26 cellular contexts compared by ENCODE assay signal in the genomic region with DNA sequence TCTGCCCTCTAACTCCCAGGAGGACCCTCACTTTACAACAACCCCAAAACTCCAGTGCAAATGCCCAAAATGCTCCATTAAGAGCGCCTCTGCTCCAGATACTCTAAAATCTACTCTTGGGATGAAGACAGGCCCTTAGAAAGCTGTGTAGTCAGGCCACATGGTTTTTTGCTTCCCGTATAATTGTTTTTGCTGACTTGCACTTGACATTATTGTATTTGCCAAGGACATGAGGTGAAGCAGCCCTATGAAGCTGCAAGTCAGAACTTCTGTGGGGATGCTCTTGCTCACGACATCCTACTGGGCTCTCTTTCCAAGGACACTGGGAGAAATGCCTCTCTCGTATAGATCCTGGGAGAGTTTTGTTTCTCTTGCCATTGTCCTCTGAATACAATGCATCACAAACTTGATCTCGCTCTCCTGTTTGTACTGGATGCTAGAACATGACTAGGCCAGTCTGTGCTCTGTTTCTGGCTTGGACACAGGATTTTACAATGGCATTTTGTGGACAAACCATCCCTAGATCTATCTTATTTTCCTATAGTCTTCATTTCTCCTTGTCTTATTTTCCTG.
"Had no signal": no experiment of that assay in that cellular context is flagged by ENCODE, and none has a peak within 500 bp of the region (broad histone marks: within the 10 kb centered on the region; RNA-seq: fewer than 3 reads in every experiment).

No MANE protein-coding gene starts in this region.

- H3K36me3 ChIP-seq: left lung, ovary, prostate gland, sigmoid colon, spleen, thyroid gland, transverse colon, upper lobe of left lung, vagina had no signal

- H3K27ac ChIP-seq: left lung, ovary, prostate gland, sigmoid colon, spleen, testis, thyroid gland, transverse colon, upper lobe of left lung, vagina had no signal

- H3K4me3 ChIP-seq: left lung, lung, mucosa of descending colon, ovary, prostate gland, sigmoid colon, spleen, testis, thyroid gland, transverse colon, upper lobe of left lung, vagina had no signal

- ATAC-seq: left colon; left lung; mucosa of descending colon; naive thymus-derived CD4-positive, alpha-beta T cell; natural killer cell treated with Interleukin-12 subunit alpha and Interleukin-12 subunit beta and Interleukin-15 and Interleukin-18, amount 100 ng/mL, for 72 hours; right cardiac atrium; stimulated activated effector memory CD8-positive, alpha-beta T cell treated with anti-CD3 and anti-CD28 coated beads, Interleukin-12 subunit alpha, Interleukin-12 subunit beta, amount 100 ng/mL, for 72 hours had no signal

- DNase-seq: immature natural killer cell; kidney; left colon; left lung; midbrain; mucosa of descending colon; naive thymus-derived CD4-positive, alpha-beta T cell; ovary; posterior cingulate gyrus; retina; right cardiac atrium; sigmoid colon; small intestine; spleen; stimulated activated CD4-positive, alpha-beta T cell treated with anti-CD3 and anti-CD28 coated beads, Interleukin-4, amount 100 ng/mL, for 24 hours; stimulated activated naive CD4-positive, alpha-beta T cell; testis; thyroid gland; transverse colon; upper lobe of left lung had no signal

- H3K4me1 ChIP-seq: prostate gland, sigmoid colon, spleen, testis, transverse colon, vagina had no signal

- H3K27me3 ChIP-seq: left lung, ovary, sigmoid colon, spleen, testis, thyroid gland, transverse colon, upper lobe of left lung, vagina had no signal

- H3K9me3 ChIP-seq: left lung, mucosa of descending colon, ovary, prostate gland, sigmoid colon, spleen, testis, thyroid gland, transverse colon, upper lobe of left lung, vagina had no signal

- FAIRE-seq: islet of Langerhans, kidney, small intestine had no signal
